ENCODE assay signal across 26 cellular contexts in the genomic region with DNA sequence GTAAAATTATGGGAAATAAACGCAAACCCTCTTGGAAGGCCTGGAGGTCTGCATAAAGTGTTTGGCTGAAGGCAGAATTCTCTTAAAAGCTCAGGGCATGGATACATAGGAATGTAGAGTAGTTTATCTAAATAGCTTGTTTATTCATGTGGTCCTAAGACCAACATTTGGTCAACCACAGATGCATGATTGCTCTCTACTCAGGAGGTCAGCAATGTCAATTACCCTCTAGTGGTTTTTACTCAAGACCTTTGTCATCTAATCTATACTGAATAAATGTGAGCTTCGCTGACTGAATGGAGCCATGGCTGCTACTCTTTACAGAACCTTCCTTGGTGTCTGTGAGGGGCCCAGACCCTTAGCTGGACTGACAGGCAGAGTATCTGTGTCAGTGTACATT.
DNase-seq lines count a peak whose midpoint lies in the region; ATAC-seq, FAIRE-seq and TF ChIP-seq lines count a peak whose summit lies in the region.
"Had no signal": no experiment of that assay in that cellular context is flagged by ENCODE, and none has a peak within 500 bp of the region (broad histone marks: within the 10 kb centered on the region; RNA-seq: fewer than 3 reads in every experiment).

No MANE protein-coding gene starts in this region.

- H3K4me1 ChIP-seq in ACC112 (ENCODE audit: control insufficient read depth, insufficient read depth, low read length, unreplicated experiment): peaks cover 39% of the 10 kb centered on the region
- H3K4me1 ChIP-seq in astrocyte (ENCODE audit: insufficient read depth, low read length): no peaks in the 10 kb centered on the region
- H3K4me1 ChIP-seq in aorta (ENCODE audit: control insufficient read depth in 1 of 2, insufficient read depth in 2 of 2, low read length in 2 of 2): no peaks in the 10 kb centered on the region
- H3K4me1 ChIP-seq: BLaER1, HAP-1 had no signal

- 94 to 99% methylated on average over 2 of the region's 2 CpGs for WGBS in aorta, 2 donors

- H3K9me3 Mint-ChIP-seq in astrocyte (ENCODE audit: unreplicated experiment): peaks cover 1% of the 10 kb centered on the region
- peaks cover 10% of the 10 kb centered on the region for H3K9me3 Mint-ChIP-seq in osteocyte (ENCODE audit: unreplicated experiment)
- H3K9me3 Mint-ChIP-seq: GM23338, HFFc6 had no signal

- H2AFZ ChIP-seq in ACC112 (ENCODE audit: low read length, unreplicated experiment) (no peak overlapping the region), astrocyte (ENCODE audit: low read depth, low read length) (no peak overlapping the region)
- H2AFZ ChIP-seq: GM23338 had no signal

- H3K9ac ChIP-seq in astrocyte (ENCODE audit: low read length): no peak overlapping the region
- H3K9ac ChIP-seq: BLaER1 had no signal

- 0 out of 2 replicates have a peak overlapping the region, but pooled peaks have one; percentile 43 for H3K4me3 ChIP-seq in ACC112 (ENCODE audit: low read depth, low read length)
- H3K4me3 ChIP-seq in astrocyte (ENCODE audit: insufficient read depth, low read depth, low read length): no peak overlapping the region
- H3K4me3 ChIP-seq in aorta (ENCODE audit: low read length in 2 of 2): no peak overlapping the region
- H3K4me3 ChIP-seq: BLaER1, GM23338, HAP-1, K562, SK-N-MC had no signal

- no peak overlapping the region for H3K4me2 ChIP-seq in astrocyte (ENCODE audit: low read length)
- H3K4me2 ChIP-seq: BLaER1, GM23338 had no signal

- H3K27ac ChIP-seq in ACC112 (ENCODE audit: low read depth, low read length): no peak overlapping the region
- H3K27ac ChIP-seq in astrocyte (ENCODE audit: low read depth, low read length): no peak overlapping the region
- no peak overlapping the region for H3K27ac ChIP-seq in aorta (ENCODE audit: low read depth in 1 of 2, low read length in 2 of 2)
- H3K27ac ChIP-seq: BLaER1, SK-N-MC had no signal

- FAIRE-seq in astrocyte (lab: Jason Lieb, UNC): no peak
- no peak for FAIRE-seq in GM12892 (lab: Jason Lieb, UNC)
- FAIRE-seq: D721Med, HTR-8/SVneo, K562 had no signal

- TF ChIP-seq CTCF in astrocyte (IDR thresholded peaks at IDR 0.05; ENCODE audit: insufficient read depth, low read depth, low read length): no peak
- TF ChIP-seq CTCF in osteocyte (IDR thresholded peaks at IDR 0.05): no peak

- H3K4me1 Mint-ChIP-seq in astrocyte (ENCODE audit: low read depth, unreplicated experiment): peaks cover 13% of the 10 kb centered on the region
- H3K4me1 Mint-ChIP-seq in osteocyte (ENCODE audit: unreplicated experiment): peaks cover 33% of the 10 kb centered on the region
- H3K4me1 Mint-ChIP-seq: CD4-positive, CD25-positive, alpha-beta regulatory T cell; GM23338 had no signal

- H3K27me3 Mint-ChIP-seq in astrocyte (ENCODE audit: low read depth, unreplicated experiment) (peaks cover 4% of the 10 kb centered on the region), osteocyte (ENCODE audit: unreplicated experiment) (no peaks in the 10 kb centered on the region)

- H3K27me3 ChIP-seq in ACC112 (ENCODE audit: insufficient read depth, low read length) (no peaks in the 10 kb centered on the region), astrocyte (ENCODE audit: insufficient read depth, low read length) (no peaks in the 10 kb centered on the region), aorta (ENCODE audit: control insufficient read depth in 1 of 2, insufficient read depth in 2 of 2, low read length in 1 of 2) (no peaks in the 10 kb centered on the region)
- H3K27me3 ChIP-seq: BLaER1 had no signal

- no peaks in the 10 kb centered on the region for H3K9me3 ChIP-seq in astrocyte (ENCODE audit: insufficient read depth, low read depth, low read length)
- no peaks in the 10 kb centered on the region for H3K9me3 ChIP-seq in aorta (ENCODE audit: control insufficient read depth, low read length)
- H3K9me3 ChIP-seq: BLaER1 had no signal

- H3K4me3 Mint-ChIP-seq in astrocyte (ENCODE audit: unreplicated experiment): no peak overlapping the region
- no peak overlapping the region for H3K4me3 Mint-ChIP-seq in osteocyte (ENCODE audit: unreplicated experiment)
- H3K4me3 Mint-ChIP-seq: CD4-positive, CD25-positive, alpha-beta regulatory T cell; GM23338; HFFc6 had no signal

- no peak for TF ChIP-seq POLR2A in GM12892 (IDR thresholded peaks at IDR 0.05; ENCODE audit: low read depth, low read length)

- H4K20me1 ChIP-seq in astrocyte (ENCODE audit: insufficient read depth, low read length): no peaks in the 10 kb centered on the region
- H4K20me1 ChIP-seq: BLaER1 had no signal

- no peak for ATAC-seq in aorta (ENCODE audit: low FRiP score)
- ATAC-seq: GM23338, K562, PC-3 had no signal

- intact Hi-C loops in aorta (cut with DNase I): loop anchor here in 1 of 2 donors (10.0 kb wide), 1 partner anchor 123 kb away; no protein-coding TSS in a partner anchor

- H3K79me2 ChIP-seq in ACC112 (ENCODE audit: control insufficient read depth, insufficient read depth, low read length, unreplicated experiment) (no peaks in the 10 kb centered on the region), astrocyte (ENCODE audit: insufficient read depth, low read length) (no peaks in the 10 kb centered on the region)

- DNase-seq in RPMI7951 (ENCODE audit: low read depth): peak; percentile 49
- DNase-seq in astrocyte (ENCODE audit: low read depth): peak; percentile 12
- DNase-seq in osteocyte (ENCODE audit: extremely low spot score, unreplicated experiment): no peak
- DNase-seq in aorta: no peak
- no peak for DNase-seq in GM12892 (ENCODE audit: insufficient read length)
- no peak for DNase-seq in UCSD-AML1 (lab: John Stamatoyannopoulos, UW; ENCODE audit: unreplicated experiment)
- DNase-seq: 8988T; CD4-positive, CD25-positive, alpha-beta regulatory T cell; HFFc6; Kasumi-1; MM.1S; NCI-H2029; NCI-H446; NCI-H526; NCI-H82; NK-92 treated with Interleukin-12 subunit alpha and Interleukin-12 subunit beta, amount 100 ng/mL, for 24 hours; PC-3; SHP77 had no signal

- H3K27ac Mint-ChIP-seq in astrocyte (ENCODE audit: unreplicated experiment) (peak overlapping the region; percentile 9), osteocyte (ENCODE audit: unreplicated experiment) (peak overlapping the region; percentile 52)
- H3K27ac Mint-ChIP-seq: CD4-positive, CD25-positive, alpha-beta regulatory T cell; GM23338; HFFc6 had no signal

- no peaks in the 10 kb centered on the region for H3K36me3 Mint-ChIP-seq in astrocyte (ENCODE audit: low read depth, unreplicated experiment)
- H3K36me3 Mint-ChIP-seq in osteocyte (ENCODE audit: unreplicated experiment): no peaks in the 10 kb centered on the region
- H3K36me3 Mint-ChIP-seq: CD4-positive, CD25-positive, alpha-beta regulatory T cell had no signal

- no peaks in the 10 kb centered on the region for H3K36me3 ChIP-seq in ACC112 (ENCODE audit: insufficient read depth, low read length)
- no peaks in the 10 kb centered on the region for H3K36me3 ChIP-seq in astrocyte (ENCODE audit: insufficient read depth, low read length)
- no peaks in the 10 kb centered on the region for H3K36me3 ChIP-seq in aorta (ENCODE audit: control insufficient read depth in 1 of 2, insufficient read depth in 2 of 2, low read length in 1 of 2)
- H3K36me3 ChIP-seq: BLaER1, HAP-1 had no signal

Comparison
In these comparisons a context has a peak if more than half of its experiments do, and no peak if none do; other contexts are left out.
1. DNase-seq: peak in RPMI7951 (single experiment) and astrocyte (single experiment); none in osteocyte (single experiment), aorta (0 of 2), GM12892 (single experiment) and UCSD-AML1 (single experiment).